Comparison of ENCODE assay signal across 1 cellular context in the genomic region with DNA sequence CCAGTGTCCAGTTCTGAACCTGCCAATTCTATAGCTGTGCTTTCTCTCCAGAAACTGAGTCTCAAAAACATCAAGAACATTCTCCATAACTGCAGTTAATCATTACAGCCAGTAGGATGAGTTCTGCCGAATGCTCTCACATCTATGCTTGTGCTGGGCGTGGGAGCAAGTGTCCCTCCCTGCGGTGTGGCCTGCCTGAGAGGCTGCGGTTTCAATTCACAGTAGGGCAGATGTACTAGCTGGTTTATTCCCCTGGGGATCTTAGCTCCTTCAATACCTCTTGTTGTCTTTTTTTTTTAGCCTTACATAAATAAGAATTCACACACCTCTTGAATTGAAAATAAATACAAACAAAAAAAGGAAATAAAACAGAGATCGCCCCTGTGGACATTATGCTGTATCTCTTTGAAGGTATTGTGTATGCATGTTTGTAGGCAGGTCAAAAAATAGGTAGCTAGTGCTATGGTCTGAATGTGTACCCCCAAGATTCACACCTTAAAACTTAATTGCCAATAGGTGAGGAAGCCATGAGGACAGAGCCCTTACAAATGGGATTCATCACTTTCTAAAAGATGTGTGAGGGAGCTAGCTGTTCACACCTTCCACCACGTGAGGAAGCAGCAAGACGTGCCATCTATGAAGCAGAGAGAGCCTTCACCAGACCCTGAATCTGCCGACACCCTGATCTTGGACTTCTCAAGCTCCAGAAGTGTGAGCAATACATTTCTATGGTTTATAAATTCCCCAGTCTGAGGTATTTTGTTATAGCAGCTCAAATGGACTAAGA.
TF ChIP-seq lines count a peak whose summit lies in the region.

No MANE protein-coding gene starts in this region.

TF ChIP-seq in GM12878, 131 proteins besides CTCF, POLR2A, EP300 and RAD21 (continued from another document and continues in another):
- TF ChIP-seq, protein P1, sequence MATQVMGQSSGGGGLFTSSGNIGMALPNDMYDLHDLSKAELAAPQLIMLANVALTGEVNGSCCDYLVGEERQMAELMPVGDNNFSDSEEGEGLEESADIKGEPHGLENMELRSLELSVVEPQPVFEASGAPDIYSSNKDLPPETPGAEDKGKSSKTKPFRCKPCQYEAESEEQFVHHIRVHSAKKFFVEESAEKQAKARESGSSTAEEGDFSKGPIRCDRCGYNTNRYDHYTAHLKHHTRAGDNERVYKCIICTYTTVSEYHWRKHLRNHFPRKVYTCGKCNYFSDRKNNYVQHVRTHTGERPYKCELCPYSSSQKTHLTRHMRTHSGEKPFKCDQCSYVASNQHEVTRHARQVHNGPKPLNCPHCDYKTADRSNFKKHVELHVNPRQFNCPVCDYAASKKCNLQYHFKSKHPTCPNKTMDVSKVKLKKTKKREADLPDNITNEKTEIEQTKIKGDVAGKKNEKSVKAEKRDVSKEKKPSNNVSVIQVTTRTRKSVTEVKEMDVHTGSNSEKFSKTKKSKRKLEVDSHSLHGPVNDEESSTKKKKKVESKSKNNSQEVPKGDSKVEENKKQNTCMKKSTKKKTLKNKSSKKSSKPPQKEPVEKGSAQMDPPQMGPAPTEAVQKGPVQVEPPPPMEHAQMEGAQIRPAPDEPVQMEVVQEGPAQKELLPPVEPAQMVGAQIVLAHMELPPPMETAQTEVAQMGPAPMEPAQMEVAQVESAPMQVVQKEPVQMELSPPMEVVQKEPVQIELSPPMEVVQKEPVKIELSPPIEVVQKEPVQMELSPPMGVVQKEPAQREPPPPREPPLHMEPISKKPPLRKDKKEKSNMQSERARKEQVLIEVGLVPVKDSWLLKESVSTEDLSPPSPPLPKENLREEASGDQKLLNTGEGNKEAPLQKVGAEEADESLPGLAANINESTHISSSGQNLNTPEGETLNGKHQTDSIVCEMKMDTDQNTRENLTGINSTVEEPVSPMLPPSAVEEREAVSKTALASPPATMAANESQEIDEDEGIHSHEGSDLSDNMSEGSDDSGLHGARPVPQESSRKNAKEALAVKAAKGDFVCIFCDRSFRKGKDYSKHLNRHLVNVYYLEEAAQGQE (IDR thresholded peaks at IDR 0.05; ENCODE audit: low read depth, low read length) = no peak
- TF ChIP-seq, protein P2, sequence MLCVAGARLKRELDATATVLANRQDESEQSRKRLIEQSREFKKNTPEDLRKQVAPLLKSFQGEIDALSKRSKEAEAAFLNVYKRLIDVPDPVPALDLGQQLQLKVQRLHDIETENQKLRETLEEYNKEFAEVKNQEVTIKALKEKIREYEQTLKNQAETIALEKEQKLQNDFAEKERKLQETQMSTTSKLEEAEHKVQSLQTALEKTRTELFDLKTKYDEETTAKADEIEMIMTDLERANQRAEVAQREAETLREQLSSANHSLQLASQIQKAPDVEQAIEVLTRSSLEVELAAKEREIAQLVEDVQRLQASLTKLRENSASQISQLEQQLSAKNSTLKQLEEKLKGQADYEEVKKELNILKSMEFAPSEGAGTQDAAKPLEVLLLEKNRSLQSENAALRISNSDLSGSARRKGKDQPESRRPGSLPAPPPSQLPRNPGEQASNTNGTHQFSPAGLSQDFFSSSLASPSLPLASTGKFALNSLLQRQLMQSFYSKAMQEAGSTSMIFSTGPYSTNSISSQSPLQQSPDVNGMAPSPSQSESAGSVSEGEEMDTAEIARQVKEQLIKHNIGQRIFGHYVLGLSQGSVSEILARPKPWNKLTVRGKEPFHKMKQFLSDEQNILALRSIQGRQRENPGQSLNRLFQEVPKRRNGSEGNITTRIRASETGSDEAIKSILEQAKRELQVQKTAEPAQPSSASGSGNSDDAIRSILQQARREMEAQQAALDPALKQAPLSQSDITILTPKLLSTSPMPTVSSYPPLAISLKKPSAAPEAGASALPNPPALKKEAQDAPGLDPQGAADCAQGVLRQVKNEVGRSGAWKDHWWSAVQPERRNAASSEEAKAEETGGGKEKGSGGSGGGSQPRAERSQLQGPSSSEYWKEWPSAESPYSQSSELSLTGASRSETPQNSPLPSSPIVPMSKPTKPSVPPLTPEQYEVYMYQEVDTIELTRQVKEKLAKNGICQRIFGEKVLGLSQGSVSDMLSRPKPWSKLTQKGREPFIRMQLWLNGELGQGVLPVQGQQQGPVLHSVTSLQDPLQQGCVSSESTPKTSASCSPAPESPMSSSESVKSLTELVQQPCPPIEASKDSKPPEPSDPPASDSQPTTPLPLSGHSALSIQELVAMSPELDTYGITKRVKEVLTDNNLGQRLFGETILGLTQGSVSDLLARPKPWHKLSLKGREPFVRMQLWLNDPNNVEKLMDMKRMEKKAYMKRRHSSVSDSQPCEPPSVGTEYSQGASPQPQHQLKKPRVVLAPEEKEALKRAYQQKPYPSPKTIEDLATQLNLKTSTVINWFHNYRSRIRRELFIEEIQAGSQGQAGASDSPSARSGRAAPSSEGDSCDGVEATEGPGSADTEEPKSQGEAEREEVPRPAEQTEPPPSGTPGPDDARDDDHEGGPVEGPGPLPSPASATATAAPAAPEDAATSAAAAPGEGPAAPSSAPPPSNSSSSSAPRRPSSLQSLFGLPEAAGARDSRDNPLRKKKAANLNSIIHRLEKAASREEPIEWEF (IDR thresholded peaks at IDR 0.05; ENCODE audit: insufficient replicate concordance, low read depth, low read length) = peak; percentile 99
- no peak for TF ChIP-seq SRF (IDR thresholded peaks at IDR 0.05; ENCODE audit: low read depth in 2 of 2, low read length in 2 of 2)
- TF ChIP-seq, protein P3, sequence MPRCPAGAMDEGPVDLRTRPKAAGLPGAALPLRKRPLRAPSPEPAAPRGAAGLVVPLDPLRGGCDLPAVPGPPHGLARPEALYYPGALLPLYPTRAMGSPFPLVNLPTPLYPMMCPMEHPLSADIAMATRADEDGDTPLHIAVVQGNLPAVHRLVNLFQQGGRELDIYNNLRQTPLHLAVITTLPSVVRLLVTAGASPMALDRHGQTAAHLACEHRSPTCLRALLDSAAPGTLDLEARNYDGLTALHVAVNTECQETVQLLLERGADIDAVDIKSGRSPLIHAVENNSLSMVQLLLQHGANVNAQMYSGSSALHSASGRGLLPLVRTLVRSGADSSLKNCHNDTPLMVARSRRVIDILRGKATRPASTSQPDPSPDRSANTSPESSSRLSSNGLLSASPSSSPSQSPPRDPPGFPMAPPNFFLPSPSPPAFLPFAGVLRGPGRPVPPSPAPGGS (IDR thresholded peaks at IDR 0.05; ENCODE audit: borderline replicate concordance, insufficient read depth, low read depth, low read length, poor library complexity, severe bottlenecking) = peak; percentile 96
- peak; percentile 82 to 83 for TF ChIP-seq IKZF2 (IDR thresholded peaks at IDR 0.05)
- peak; percentile 72 for TF ChIP-seq ZNF592 (IDR thresholded peaks at IDR 0.05)
- no peak for TF ChIP-seq SMAD5 (IDR thresholded peaks at IDR 0.05; ENCODE audit: low read depth)
- no peak for TF ChIP-seq RFX5 (IDR thresholded peaks at IDR 0.05; ENCODE audit: low read depth, low read length)
- TF ChIP-seq MTA2 (IDR thresholded peaks at IDR 0.05; ENCODE audit: low read depth) = peak; percentile 89
- TF ChIP-seq NFXL1 (IDR thresholded peaks at IDR 0.05; ENCODE audit: borderline replicate concordance) = no peak
- peak; percentile 99 for TF ChIP-seq GATAD2B (conservative IDR thresholded peaks at IDR 0.05; ENCODE audit: low read depth)
- TF ChIP-seq ZNF274 (IDR thresholded peaks at IDR 0.05; ENCODE audit: insufficient read depth, insufficient read length) = no peak
- peak; percentile 72 for TF ChIP-seq ATF7 (IDR thresholded peaks at IDR 0.05; ENCODE audit: low read depth)
- TF ChIP-seq MYC (IDR thresholded peaks at IDR 0.05; ENCODE audit: insufficient read depth, insufficient read length, insufficient replicate concordance, low read length, severe bottlenecking) = no peak
- no peak for TF ChIP-seq CBX3 (IDR thresholded peaks at IDR 0.05; ENCODE audit: borderline replicate concordance, low read depth)
- peak; percentile 68 for TF ChIP-seq NBN (IDR thresholded peaks at IDR 0.05)
- TF ChIP-seq, protein P4, sequence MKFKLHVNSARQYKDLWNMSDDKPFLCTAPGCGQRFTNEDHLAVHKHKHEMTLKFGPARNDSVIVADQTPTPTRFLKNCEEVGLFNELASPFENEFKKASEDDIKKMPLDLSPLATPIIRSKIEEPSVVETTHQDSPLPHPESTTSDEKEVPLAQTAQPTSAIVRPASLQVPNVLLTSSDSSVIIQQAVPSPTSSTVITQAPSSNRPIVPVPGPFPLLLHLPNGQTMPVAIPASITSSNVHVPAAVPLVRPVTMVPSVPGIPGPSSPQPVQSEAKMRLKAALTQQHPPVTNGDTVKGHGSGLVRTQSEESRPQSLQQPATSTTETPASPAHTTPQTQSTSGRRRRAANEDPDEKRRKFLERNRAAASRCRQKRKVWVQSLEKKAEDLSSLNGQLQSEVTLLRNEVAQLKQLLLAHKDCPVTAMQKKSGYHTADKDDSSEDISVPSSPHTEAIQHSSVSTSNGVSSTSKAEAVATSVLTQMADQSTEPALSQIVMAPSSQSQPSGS (IDR thresholded peaks at IDR 0.05; ENCODE audit: low read length) = peak; percentile 96
- no peak for TF ChIP-seq BRCA1 (IDR thresholded peaks at IDR 0.05; ENCODE audit: low read depth, low read length)
- peak; percentile 35; the same call in 1 of the 2 replicates for TF ChIP-seq ZNF24 (IDR thresholded peaks at IDR 0.05)
- peak; percentile 70; the same call in 1 of the 2 replicates for TF ChIP-seq FOXK2 (IDR thresholded peaks at IDR 0.05)
- TF ChIP-seq RELA (IDR thresholded peaks at IDR 0.05; ENCODE audit: borderline replicate concordance, partially characterized antibody) = no peak
- no peak for TF ChIP-seq JUND (IDR thresholded peaks at IDR 0.05; ENCODE audit: low read depth, low read length)
- no peak for TF ChIP-seq BCLAF1 (IDR thresholded peaks at IDR 0.05)
- peak; percentile 74; the same call in 1 of the 2 replicates for TF ChIP-seq TBL1XR1 (IDR thresholded peaks at IDR 0.05; ENCODE audit: low read depth, low read length)
- TF ChIP-seq MXI1 (IDR thresholded peaks at IDR 0.05; ENCODE audit: low read depth, low read length) = peak; percentile 68
- TF ChIP-seq CBX5 (IDR thresholded peaks at IDR 0.05; ENCODE audit: low read depth) = no peak
- TF ChIP-seq RELB (IDR thresholded peaks at IDR 0.05; ENCODE audit: low read depth) = peak; percentile 85
- TF ChIP-seq, protein P5, sequence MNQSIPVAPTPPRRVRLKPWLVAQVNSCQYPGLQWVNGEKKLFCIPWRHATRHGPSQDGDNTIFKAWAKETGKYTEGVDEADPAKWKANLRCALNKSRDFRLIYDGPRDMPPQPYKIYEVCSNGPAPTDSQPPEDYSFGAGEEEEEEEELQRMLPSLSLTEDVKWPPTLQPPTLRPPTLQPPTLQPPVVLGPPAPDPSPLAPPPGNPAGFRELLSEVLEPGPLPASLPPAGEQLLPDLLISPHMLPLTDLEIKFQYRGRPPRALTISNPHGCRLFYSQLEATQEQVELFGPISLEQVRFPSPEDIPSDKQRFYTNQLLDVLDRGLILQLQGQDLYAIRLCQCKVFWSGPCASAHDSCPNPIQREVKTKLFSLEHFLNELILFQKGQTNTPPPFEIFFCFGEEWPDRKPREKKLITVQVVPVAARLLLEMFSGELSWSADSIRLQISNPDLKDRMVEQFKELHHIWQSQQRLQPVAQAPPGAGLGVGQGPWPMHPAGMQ (IDR thresholded peaks at IDR 0.05; ENCODE audit: borderline replicate concordance) = no peak
- no peak for TF ChIP-seq KAT2A (conservative IDR thresholded peaks at IDR 0.05; ENCODE audit: control insufficient read depth, low read depth, low read length)
